14 cellular contexts compared by ENCODE assay signal in genomic region chr13:44219808-44220544, GRCh38.
DNase-seq lines count a peak whose midpoint lies in the region; ATAC-seq and TF ChIP-seq lines count a peak whose summit lies in the region.
"Had no signal": no experiment of that assay in that cellular context is flagged by ENCODE, and none has a peak within 500 bp of the region (broad histone marks: within the 10 kb centered on the region; RNA-seq: fewer than 3 reads in every experiment).

No MANE protein-coding gene starts in this region.

- 0 out of 2 replicates have a peak, but pooled peaks cover 3% of the 10 kb centered on the region for H3F3A ChIP-seq in GM23248 (ENCODE audit: insufficient read depth)

- 87 to 89% methylated on average over 11 of the region's 11 CpGs for whole genome bisulfite sequencing in GM23248 (ENCODE audit: low coverage in 1 of 2, low lambda C conversion rate in 2 of 2, missing lambda C conversion rate in 2 of 2), 2 experiments
- WGBS in gastroesophageal sphincter (ENCODE audit: low coverage in 1 of 2), 2 donors, result 53 to 61% methylated on average over 10 to 11 of the region's 11 CpGs

- H3K4me1 ChIP-seq in GM23248 (ENCODE audit: insufficient read depth), result no peaks in the 10 kb centered on the region
- H3K4me1 ChIP-seq in gastroesophageal sphincter, result peaks cover 25 to 73% (median 30%) of the 10 kb centered on the region in 3 donors
- H3K4me1 ChIP-seq in stomach smooth muscle (ENCODE audit: control insufficient read depth, insufficient read depth, low read length), result peaks cover 29% of the 10 kb centered on the region

- ATAC-seq in gastroesophageal sphincter (no peak), GM18505 (IDR thresholded peaks at IDR 0.05; ENCODE audit: unreplicated experiment) (no peak), HG03159 (IDR thresholded peaks at IDR 0.05; ENCODE audit: unreplicated experiment) (no peak)
- ATAC-seq: natural killer cell had no signal

- no peaks in the 10 kb centered on the region for H3K9me2 ChIP-seq in GM23248 (ENCODE audit: insufficient read depth)

- H2AFZ ChIP-seq in GM23248, result no peak overlapping the region

- TF ChIP-seq POLR2A in gastroesophageal sphincter (IDR thresholded peaks at IDR 0.05), result no peak
- TF ChIP-seq POLR2A in GM18505 (IDR thresholded peaks at IDR 0.05; ENCODE audit: borderline replicate concordance, extremely low read depth, insufficient read depth, insufficient read length), result no peak

- H3K9me3 ChIP-seq in GM23248 (ENCODE audit: low read depth) (no peaks in the 10 kb centered on the region), gastroesophageal sphincter (no peaks in the 10 kb centered on the region), stomach smooth muscle (ENCODE audit: control insufficient read depth in 2 of 2, low read length in 2 of 2) (no peaks in the 10 kb centered on the region)
- H3K9me3 ChIP-seq: testis had no signal

- no peak for TF ChIP-seq CTCF in gastroesophageal sphincter (IDR thresholded peaks at IDR 0.05)

- H3K36me3 ChIP-seq in GM23248 (ENCODE audit: low read depth) (no peaks in the 10 kb centered on the region), gastroesophageal sphincter (no peaks in the 10 kb centered on the region), stomach smooth muscle (ENCODE audit: control insufficient read depth in 2 of 2, insufficient read depth in 2 of 2, low read length in 2 of 2) (no peaks in the 10 kb centered on the region)

- no peaks in the 10 kb centered on the region for H4K20me1 ChIP-seq in GM23248 (ENCODE audit: insufficient read depth)

- no peak overlapping the region for H3K4me3 ChIP-seq in GM23248
- no peak overlapping the region for H3K4me3 ChIP-seq in gastroesophageal sphincter
- H3K4me3 ChIP-seq in stomach smooth muscle (ENCODE audit: low read length in 2 of 2), result no peak overlapping the region
- H3K4me3 ChIP-seq: testis had no signal

- no peak for TF ChIP-seq EP300 in gastroesophageal sphincter (IDR thresholded peaks at IDR 0.05)

- no peaks in the 10 kb centered on the region for H3K79me2 ChIP-seq in GM23248 (ENCODE audit: insufficient read depth)

- H3K4me2 ChIP-seq in GM23248 (ENCODE audit: unreplicated experiment), result no peak overlapping the region

- no peak overlapping the region for H3K9ac ChIP-seq in GM23248
- H3K9ac ChIP-seq in stomach smooth muscle (ENCODE audit: low read length in 2 of 2), result no peak overlapping the region

- H3K27ac ChIP-seq in GM23248 (no peak overlapping the region), gastroesophageal sphincter (peak overlapping the region; percentile 67 to 88 (median 84)), stomach smooth muscle (ENCODE audit: low read length) (peak overlapping the region; percentile 69)

- H3K27me3 ChIP-seq in GM23248 (replicated peaks; ENCODE audit: insufficient read depth) (no peaks in the 10 kb centered on the region), gastroesophageal sphincter (no peaks in the 10 kb centered on the region), stomach smooth muscle (ENCODE audit: control insufficient read depth in 1 of 2, insufficient read depth in 2 of 2, low read length in 2 of 2) (no peaks in the 10 kb centered on the region)
- H3K27me3 ChIP-seq: testis had no signal

- in situ Hi-C loops in GM23248 (cut with MboI), result no loop called here

- peak; percentile 48 for DNase-seq in GM23248
- peak; percentile 63 for DNase-seq in amniotic epithelial cell (ENCODE audit: low read depth)
- no peak for DNase-seq in NCI-H2107 (lab: John Stamatoyannopoulos, UW)
- no peak for DNase-seq in activated CD4-positive, alpha-beta T cell treated with anti-CD3 and anti-CD28 coated beads, Interleukin-2, amount 50 U/mL, for 4 hours
- DNase-seq: activated CD8-positive, alpha-beta memory T cell treated with anti-CD3 and anti-CD28 coated beads for 24 hours; DMS153; natural killer cell; NCI-H524; stimulated activated CD4-positive, alpha-beta T cell treated with anti-CD3 and anti-CD28 coated beads, Interleukin-2, amount 100 ng/mL, for 24 hours; testis had no signal

Comparison
In these comparisons a context has a peak if more than half of its experiments do, and no peak if none do; other contexts are left out.
1. DNase-seq: peak in GM23248 (single experiment) and amniotic epithelial cell (single experiment); none in NCI-H2107 (single experiment) and activated CD4-positive, alpha-beta T cell treated with anti-CD3 and anti-CD28 coated beads, Interleukin-2, amount 50 U/mL, for 4 hours (0 of 2).